36 cellular contexts compared by ENCODE assay signal in the genomic region with DNA sequence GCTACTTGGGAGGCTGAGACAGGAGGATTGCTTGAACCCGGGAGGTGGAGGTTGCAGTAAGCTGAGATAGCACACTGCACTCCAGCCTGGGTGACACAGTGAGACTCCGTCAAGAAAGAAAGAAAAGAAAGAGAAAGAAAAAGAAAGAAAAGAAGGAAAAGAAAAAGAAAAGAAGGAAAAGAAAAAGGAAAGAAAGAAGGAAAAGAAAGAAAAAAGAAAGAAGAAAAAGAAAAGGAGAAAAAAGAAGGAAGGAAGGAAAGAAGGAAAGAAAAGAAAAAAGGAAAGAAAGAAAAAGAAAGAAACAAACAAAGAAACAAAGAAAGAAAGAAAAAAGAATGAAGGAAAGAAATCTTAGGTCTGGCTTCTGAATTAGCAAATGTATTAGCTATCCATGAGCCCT.
"Had no signal": no experiment of that assay in that cellular context is flagged by ENCODE, and none has a peak within 500 bp of the region (broad histone marks: within the 10 kb centered on the region; RNA-seq: fewer than 3 reads in every experiment).

No MANE protein-coding gene starts in this region.

- H3K4me3 Mint-ChIP-seq: activated B cell treated with CpG ODN at 0.5 μM for 24 hours; activated CD4-positive, alpha-beta memory T cell treated with anti-CD3 and anti-CD28 coated beads, Interleukin-2, amount 10 ng/mL, durations not matched to agents 7 days and 5 days; activated CD4-positive, alpha-beta T cell treated with anti-CD3 and anti-CD28 coated beads, Interleukin-2, amount 10 ng/mL, durations not matched to agents 24 days and 14 days; activated CD8-positive, alpha-beta memory T cell treated with anti-CD3 and anti-CD28 coated beads, Interleukin-2, amount 10 ng/mL, durations not matched to agents 7 days and 5 days; activated naive CD4-positive, alpha-beta T cell treated with anti-CD3 and anti-CD28 coated beads, Interleukin-2, amount 10 ng/mL, durations not matched to agents 7 days and 5 days; activated naive CD4-positive, alpha-beta T cell treated with anti-CD3 and anti-CD28 coated beads, Interleukin-2, amount 50 U/mL, for 24 hours; activated naive CD8-positive, alpha-beta T cell; activated naive CD8-positive, alpha-beta T cell treated with anti-CD3 and anti-CD28 coated beads, Interleukin-2, amount 10 ng/mL, durations not matched to agents 7 days and 5 days; activated naive CD8-positive, alpha-beta T cell treated with anti-CD3 and anti-CD28 coated beads, Interleukin-2, amount 50 U/mL, for 24 hours; activated T-cell treated with anti-CD3 and anti-CD28 coated beads, Interleukin-2, amount 50 U/mL, for 24 hours; brain; central memory CD8-positive, alpha-beta T cell; T-helper 1 cell treated with Interleukin-12 subunit alpha and Interleukin-12 subunit beta and Interleukin-4 antibody, amounts not matched to agents 30 μg/mL and 1 μg/mL, for 36 hours; T-helper 2 cell treated with Interferon-gamma antibody and Interleukin-4, amounts not matched to agents 5 μg/mL and 100 μg/mL, for 36 hours had no signal

- ATAC-seq: activated CD8-positive, alpha-beta memory T cell treated with anti-CD3 and anti-CD28 coated beads, Interleukin-2, amount 10 ng/mL, durations not matched to agents 7 days and 5 days; activated naive CD8-positive, alpha-beta T cell treated with anti-CD3 and anti-CD28 coated beads, Interleukin-2, amount 50 U/mL, for 24 hours had no signal

- H3K27me3 Mint-ChIP-seq: activated B cell treated with CpG ODN at 0.5 μM for 24 hours, brain had no signal

- H3K4me1 ChIP-seq: ascending aorta had no signal

- H3K27ac ChIP-seq: ascending aorta, cardiac muscle cell, WERI-Rb-1 had no signal

- H3K36me3 ChIP-seq: ascending aorta, cardiac muscle cell, WERI-Rb-1 had no signal

- FAIRE-seq: bronchial epithelial cell, colon, TTC549 had no signal

- H3K36me3 Mint-ChIP-seq: activated CD8-positive, alpha-beta memory T cell treated with anti-CD3 and anti-CD28 coated beads, Interleukin-2, amount 10 ng/mL, durations not matched to agents 7 days and 5 days; activated naive CD4-positive, alpha-beta T cell treated with anti-CD3 and anti-CD28 coated beads, Interleukin-2, amount 10 ng/mL, durations not matched to agents 7 days and 5 days; activated naive CD4-positive, alpha-beta T cell treated with anti-CD3 and anti-CD28 coated beads, Interleukin-2, amount 50 U/mL, for 24 hours; activated naive CD8-positive, alpha-beta T cell; activated naive CD8-positive, alpha-beta T cell treated with anti-CD3 and anti-CD28 coated beads, Interleukin-2, amount 10 ng/mL, durations not matched to agents 7 days and 5 days; brain had no signal

- H3K27ac Mint-ChIP-seq: activated B cell treated with CpG ODN at 0.5 μM for 24 hours; activated CD4-positive, alpha-beta memory T cell treated with anti-CD3 and anti-CD28 coated beads, Interleukin-2, amount 10 ng/mL, durations not matched to agents 7 days and 5 days; activated CD4-positive, alpha-beta T cell treated with anti-CD3 and anti-CD28 coated beads, Interleukin-2, amount 10 ng/mL, durations not matched to agents 24 days and 14 days; activated CD8-positive, alpha-beta memory T cell treated with anti-CD3 and anti-CD28 coated beads, Interleukin-2, amount 10 ng/mL, durations not matched to agents 7 days and 5 days; activated naive CD4-positive, alpha-beta T cell treated with anti-CD3 and anti-CD28 coated beads, Interleukin-2, amount 10 ng/mL, durations not matched to agents 7 days and 5 days; activated naive CD4-positive, alpha-beta T cell treated with anti-CD3 and anti-CD28 coated beads, Interleukin-2, amount 50 U/mL, for 24 hours; activated naive CD8-positive, alpha-beta T cell; activated naive CD8-positive, alpha-beta T cell treated with anti-CD3 and anti-CD28 coated beads, Interleukin-2, amount 10 ng/mL, durations not matched to agents 7 days and 5 days; activated naive CD8-positive, alpha-beta T cell treated with anti-CD3 and anti-CD28 coated beads, Interleukin-2, amount 50 U/mL, for 24 hours; activated T-cell treated with anti-CD3 and anti-CD28 coated beads, Interleukin-2, amount 50 U/mL, for 24 hours; activated T-helper 2 cell treated with anti-CD3 and anti-CD28 coated beads, Interferon-gamma antibody, Interleukin-2, Interleukin-4, amounts not matched to agents 10 μg/mL and 5 μg/mL and 100 μg/mL, durations not matched to agents 14 hours and 24 hours and 36 hours; brain; T-helper 1 cell treated with Interleukin-12 subunit alpha and Interleukin-12 subunit beta and Interleukin-4 antibody, amounts not matched to agents 30 μg/mL and 1 μg/mL, for 36 hours; T-helper 2 cell treated with Interferon-gamma antibody and Interleukin-4, amounts not matched to agents 5 μg/mL and 100 μg/mL, for 36 hours had no signal

- H3K4me3 ChIP-seq: ascending aorta, cardiac muscle cell had no signal

- H3K9me3 ChIP-seq: ascending aorta had no signal

- H3K9me3 Mint-ChIP-seq: activated B cell treated with CpG ODN at 0.5 μM for 24 hours; activated CD4-positive, alpha-beta memory T cell treated with anti-CD3 and anti-CD28 coated beads, Interleukin-2, amount 10 ng/mL, durations not matched to agents 7 days and 5 days; activated CD4-positive, alpha-beta T cell treated with anti-CD3 and anti-CD28 coated beads, Interleukin-2, amount 10 ng/mL, durations not matched to agents 24 days and 14 days; activated naive CD4-positive, alpha-beta T cell treated with anti-CD3 and anti-CD28 coated beads, Interleukin-2, amount 10 ng/mL, durations not matched to agents 7 days and 5 days; activated naive CD4-positive, alpha-beta T cell treated with anti-CD3 and anti-CD28 coated beads, Interleukin-2, amount 50 U/mL, for 24 hours; activated naive CD8-positive, alpha-beta T cell treated with anti-CD3 and anti-CD28 coated beads, Interleukin-2, amount 10 ng/mL, durations not matched to agents 7 days and 5 days; activated naive CD8-positive, alpha-beta T cell treated with anti-CD3 and anti-CD28 coated beads, Interleukin-2, amount 50 U/mL, for 24 hours; activated T-cell treated with anti-CD3 and anti-CD28 coated beads, Interleukin-2, amount 50 U/mL, for 24 hours; activated T-helper 2 cell treated with anti-CD3 and anti-CD28 coated beads, Interferon-gamma antibody, Interleukin-2, Interleukin-4, amounts not matched to agents 10 μg/mL and 5 μg/mL and 100 μg/mL, durations not matched to agents 14 hours and 24 hours and 36 hours; central memory CD8-positive, alpha-beta T cell; T-helper 1 cell treated with Interleukin-12 subunit alpha and Interleukin-12 subunit beta and Interleukin-4 antibody, amounts not matched to agents 30 μg/mL and 1 μg/mL, for 36 hours; T-helper 2 cell treated with Interferon-gamma antibody and Interleukin-4, amounts not matched to agents 5 μg/mL and 100 μg/mL, for 36 hours had no signal

- H3K27me3 ChIP-seq: ascending aorta, cardiac muscle cell had no signal

- DNase-seq: activated B cell treated with CpG ODN at 0.5 μM for 24 hours; activated CD4-positive, alpha-beta memory T cell treated with anti-CD3 and anti-CD28 coated beads, Interleukin-2, amount 10 ng/mL, durations not matched to agents 7 days and 5 days; activated CD4-positive, alpha-beta T cell treated with anti-CD3 and anti-CD28 coated beads for 4 hours; activated CD4-positive, alpha-beta T cell treated with anti-CD3 and anti-CD28 coated beads, Interleukin-2, amount 10 ng/mL, durations not matched to agents 24 days and 14 days; activated CD4-positive, alpha-beta T cell treated with anti-CD3 and anti-CD28 coated beads, Interleukin-2, amount 50 U/mL, for 48 hours; activated CD4-positive, CD25-positive, alpha-beta regulatory T cell treated with anti-CD3 and anti-CD28 coated beads, Interleukin-2, amount 50 U/mL, for 72 hours; activated CD8-positive, alpha-beta memory T cell treated with anti-CD3 and anti-CD28 coated beads for 24 hours; activated CD8-positive, alpha-beta memory T cell treated with anti-CD3 and anti-CD28 coated beads, Interleukin-2, amount 10 ng/mL, durations not matched to agents 7 days and 5 days; activated CD8-positive, alpha-beta memory T cell treated with anti-CD3 and anti-CD28 coated beads, Interleukin-2, amount 50 U/mL, for 48 hours; activated effector memory CD4-positive, alpha-beta T cell treated with Interleukin-2 at 50 U/mL for 16 hours; activated gamma-delta T cell; activated naive CD4-positive, alpha-beta T cell treated with anti-CD3 and anti-CD28 coated beads, Interleukin-2, amount 10 ng/mL, durations not matched to agents 7 days and 5 days; activated naive CD4-positive, alpha-beta T cell treated with Interleukin-2 at 50 U/mL for 16 hours; activated naive CD8-positive, alpha-beta T cell treated with anti-CD3 and anti-CD28 coated beads, Interleukin-2, amount 10 ng/mL, durations not matched to agents 7 days and 5 days; activated naive CD8-positive, alpha-beta T cell treated with anti-CD3 and anti-CD28 coated beads, Interleukin-2, amount 50 U/mL, for 24 hours; activated T-cell treated with anti-CD3 and anti-CD28 coated beads, Interleukin-2, amount 50 U/mL, for 24 hours; activated T-cell treated with anti-CD3 and anti-CD28 coated beads, Interleukin-2, amount 50 U/mL, for 48 hours; amygdala; anterior cingulate cortex; caudate nucleus; T-helper 1 cell; T-helper 2 cell; T-helper 9 cell; WERI-Rb-1 had no signal

- H3K4me1 Mint-ChIP-seq: activated naive CD4-positive, alpha-beta T cell treated with anti-CD3 and anti-CD28 coated beads, Interleukin-2, amount 10 ng/mL, durations not matched to agents 7 days and 5 days; activated naive CD4-positive, alpha-beta T cell treated with anti-CD3 and anti-CD28 coated beads, Interleukin-2, amount 50 U/mL, for 24 hours; activated naive CD8-positive, alpha-beta T cell treated with anti-CD3 and anti-CD28 coated beads, Interleukin-2, amount 10 ng/mL, durations not matched to agents 7 days and 5 days; activated naive CD8-positive, alpha-beta T cell treated with anti-CD3 and anti-CD28 coated beads, Interleukin-2, amount 50 U/mL, for 24 hours; central memory CD8-positive, alpha-beta T cell had no signal
